ENCODE assay signal across 1 cellular context in genomic region chr2:218726004-218726574, GRCh38.
TF ChIP-seq lines count a peak whose summit lies in the region.

No MANE protein-coding gene starts in this region.

TF ChIP-seq in HepG2, 621 proteins besides CTCF, POLR2A, EP300 and RAD21:
- TF ChIP-seq ZNF136 (CRISPR knock-in tag; IDR thresholded peaks at IDR 0.05; ENCODE audit: low read depth) (peak; percentile 97; the same call in 1 of the 2 replicates), ISX (CRISPR knock-in tag; conservative IDR thresholded peaks at IDR 0.05) (no peak), RFX5 (IDR thresholded peaks at IDR 0.05; ENCODE audit: low read depth, low read length) (no peak), FOXJ3 (CRISPR knock-in tag; IDR thresholded peaks at IDR 0.05; ENCODE audit: borderline replicate concordance) (0 out of 2 replicates have a peak, but pooled peaks have one; percentile 18), ATF7-NPFF (CRISPR knock-in tag; IDR thresholded peaks at IDR 0.05; ENCODE audit: low read depth) (no peak)
TF ChIP-seq in HepG2: peak in this region for 2.
